ENCODE assay signal across 27 cellular contexts in genomic region chr5:14054111-14054854, GRCh38.
"Had no signal": no experiment of that assay in that cellular context is flagged by ENCODE, and none has a peak within 500 bp of the region (broad histone marks: within the 10 kb centered on the region; RNA-seq: fewer than 3 reads in every experiment).

No MANE protein-coding gene starts in this region.

- H3K9ac ChIP-seq: parathyroid adenoma had no signal

- H3K4me2 ChIP-seq: smooth muscle cell had no signal

- H3K4me3 ChIP-seq: breast epithelium, esophagus muscularis mucosa, psoas muscle, sigmoid colon, smooth muscle cell, stomach, tibial artery had no signal

- H3K9me3 ChIP-seq: breast epithelium, sigmoid colon had no signal

- H3K27ac ChIP-seq: breast epithelium, esophagus muscularis mucosa, parathyroid adenoma, psoas muscle, sigmoid colon, stomach, tibial artery had no signal

- H3K36me3 ChIP-seq: breast epithelium, esophagus muscularis mucosa, sigmoid colon, stomach, tibial artery had no signal

- H3K27me3 ChIP-seq: breast epithelium, esophagus muscularis mucosa, sigmoid colon, stomach, tibial artery had no signal

- H2AFZ ChIP-seq: parathyroid adenoma had no signal

- DNase-seq: activated CD4-positive, alpha-beta T cell treated with anti-CD3 and anti-CD28 coated beads for 1 hour; activated CD4-positive, alpha-beta T cell treated with anti-CD3 and anti-CD28 coated beads, Interleukin-2, amount 10 ng/mL, durations not matched to agents 7 days and 5 days; activated CD8-positive, alpha-beta T cell treated with anti-CD3 and anti-CD28 coated beads for 36 hours; activated gamma-delta T cell treated with Interleukin-2 at 50 U/mL for 16 hours; activated naive CD4-positive, alpha-beta T cell treated with anti-CD3 and anti-CD28 coated beads, Interleukin-2, amount 50 U/mL, for 16 hours; activated T-cell treated with anti-CD3 and anti-CD28 coated beads, Interleukin-2, amount 50 U/mL, for 4 hours; amniotic stem cell; central memory CD4-positive, alpha-beta T cell; endodermal cell; midbrain; naive thymus-derived CD4-positive, alpha-beta T cell; psoas muscle; sigmoid colon; stimulated activated CD4-positive, alpha-beta T cell treated with anti-CD3 and anti-CD28 coated beads, Interleukin-1b, Interleukin-23, amount 100 ng/mL, for 48 hours; stimulated activated CD4-positive, alpha-beta T cell treated with anti-CD3 and anti-CD28 coated beads, Interleukin-4, amount 100 ng/mL, for 4 hours; stimulated activated CD8-positive, alpha-beta memory T cell treated with anti-CD3 and anti-CD28 coated beads, Interleukin-4, amount 100 ng/mL, for 48 hours; stomach; T-helper 17 cell; tibial artery had no signal

- ATAC-seq: activated CD8-positive, alpha-beta T cell treated with anti-CD3 and anti-CD28 coated beads for 36 hours; activated T-cell treated with anti-CD3 and anti-CD28 coated beads, Interleukin-2, amount 50 U/mL, for 4 hours; activated T-helper 17 cell treated with anti-CD3 and anti-CD28 coated beads, Interleukin-2, amount 50 U/mL, for 72 hours; naive thymus-derived CD4-positive, alpha-beta T cell; psoas muscle; stimulated activated memory B cell treated with anti-CD40 and anti-IgM and Interleukin-4, amounts not matched to agents 10 μg/mL and 1 μg/mL and 100 μg/mL, for 72 hours; T-helper 17 cell; WTC11 had no signal

- FAIRE-seq: frontal cortex had no signal

- H3K4me1 ChIP-seq: breast epithelium, esophagus muscularis mucosa, parathyroid adenoma, psoas muscle, sigmoid colon, stomach, tibial artery had no signal
